ENCODE assay signal across 19 cellular contexts in genomic region chr7:95602421-95602820, GRCh38. TPM values are rescaled to one million over a fixed set of nuclear protein-coding genes. Genes with fewer than 3 reads are reported as not detected.
"Had no signal": no experiment of that assay in that cellular context is flagged by ENCODE, and none has a peak within 500 bp of the region (broad histone marks: within the 10 kb centered on the region; RNA-seq: fewer than 3 reads in every experiment).

No MANE protein-coding gene starts in this region.

- H3K27me3 Mint-ChIP-seq: activated B cell treated with CpG ODN at 0.5 μM for 24 hours, naive B cell had no signal

- H3K36me3 ChIP-seq: ovary, upper lobe of left lung had no signal

- H3K27me3 ChIP-seq: body of pancreas, ovary, upper lobe of left lung had no signal

- H3K9me3 Mint-ChIP-seq: central memory CD8-positive, alpha-beta T cell; stimulated activated naive CD8-positive, alpha-beta T cell treated with anti-CD3 and anti-CD28 coated beads, Interleukin-15, Interleukin-2, amounts not matched to agents 100 ng/mL and 50 ng/mL, for 24 hours had no signal

- H3K4me1 Mint-ChIP-seq: central memory CD8-positive, alpha-beta T cell; T-helper 17 cell had no signal

- H3K36me3 Mint-ChIP-seq: naive B cell had no signal

- H3K27ac ChIP-seq: body of pancreas had no signal

- H3K9me3 ChIP-seq: body of pancreas, ovary, upper lobe of left lung had no signal

- H3K27ac Mint-ChIP-seq: activated B cell treated with CpG ODN at 0.5 μM for 24 hours; activated CD8-positive, alpha-beta T cell treated with anti-CD3 and anti-CD28 coated beads for 36 hours; activated naive CD4-positive, alpha-beta T cell treated with anti-CD3 and anti-CD28 coated beads, Interleukin-2, amount 50 U/mL, for 72 hours; activated T-cell treated with anti-CD3 and anti-CD28 coated beads, Interleukin-2, amount 50 U/mL, for 72 hours; stimulated activated naive CD8-positive, alpha-beta T cell treated with anti-CD3 and anti-CD28 coated beads, Interleukin-15, Interleukin-2, amounts not matched to agents 100 ng/mL and 50 ng/mL, for 24 hours; T-helper 17 cell had no signal

- DNase-seq: activated B cell treated with CpG ODN at 0.5 μM for 24 hours; activated CD4-positive, alpha-beta T cell treated with anti-CD3 and anti-CD28 coated beads for 48 hours; activated CD8-positive, alpha-beta T cell treated with anti-CD3 and anti-CD28 coated beads for 36 hours; activated gamma-delta T cell; activated T-cell treated with anti-CD3 and anti-CD28 coated beads, Interleukin-2, amount 50 U/mL, for 72 hours; amygdala; body of pancreas; cortex of kidney; effector CD8-positive, alpha-beta T cell; foreskin fibroblast; left cardiac atrium; naive B cell; ovary; small intestine; T-helper 17 cell; upper lobe of left lung had no signal

- H3K4me3 ChIP-seq: body of pancreas, ovary, upper lobe of left lung had no signal

- ATAC-seq: activated CD8-positive, alpha-beta T cell treated with anti-CD3 and anti-CD28 coated beads for 36 hours; activated naive CD4-positive, alpha-beta T cell treated with anti-CD3 and anti-CD28 coated beads, Interleukin-2, amount 50 U/mL, for 72 hours; activated T-cell treated with anti-CD3 and anti-CD28 coated beads, Interleukin-2, amount 50 U/mL, for 72 hours; body of pancreas; left cardiac atrium; T-helper 17 cell had no signal

- H3K4me3 Mint-ChIP-seq: activated B cell treated with CpG ODN at 0.5 μM for 24 hours; activated CD8-positive, alpha-beta T cell treated with anti-CD3 and anti-CD28 coated beads for 36 hours; activated T-cell treated with anti-CD3 and anti-CD28 coated beads, Interleukin-2, amount 50 U/mL, for 72 hours; central memory CD8-positive, alpha-beta T cell; naive B cell; stimulated activated naive CD8-positive, alpha-beta T cell treated with anti-CD3 and anti-CD28 coated beads, Interleukin-15, Interleukin-2, amounts not matched to agents 100 ng/mL and 50 ng/mL, for 24 hours; T-helper 17 cell had no signal

RNA-seq across cellular contexts. Expression of gene PDK4, which starts 6.1 kb away (rescaled TPM):
- total RNA-seq: activated CD8-positive, alpha-beta T cell treated with anti-CD3 and anti-CD28 coated beads for 36 hours; activated naive CD4-positive, alpha-beta T cell treated with anti-CD3 and anti-CD28 coated beads, Interleukin-2, amount 50 U/mL, for 72 hours; activated T-cell treated with anti-CD3 and anti-CD28 coated beads, Interleukin-2, amount 50 U/mL, for 72 hours had no signal
